In the genomic region with DNA sequence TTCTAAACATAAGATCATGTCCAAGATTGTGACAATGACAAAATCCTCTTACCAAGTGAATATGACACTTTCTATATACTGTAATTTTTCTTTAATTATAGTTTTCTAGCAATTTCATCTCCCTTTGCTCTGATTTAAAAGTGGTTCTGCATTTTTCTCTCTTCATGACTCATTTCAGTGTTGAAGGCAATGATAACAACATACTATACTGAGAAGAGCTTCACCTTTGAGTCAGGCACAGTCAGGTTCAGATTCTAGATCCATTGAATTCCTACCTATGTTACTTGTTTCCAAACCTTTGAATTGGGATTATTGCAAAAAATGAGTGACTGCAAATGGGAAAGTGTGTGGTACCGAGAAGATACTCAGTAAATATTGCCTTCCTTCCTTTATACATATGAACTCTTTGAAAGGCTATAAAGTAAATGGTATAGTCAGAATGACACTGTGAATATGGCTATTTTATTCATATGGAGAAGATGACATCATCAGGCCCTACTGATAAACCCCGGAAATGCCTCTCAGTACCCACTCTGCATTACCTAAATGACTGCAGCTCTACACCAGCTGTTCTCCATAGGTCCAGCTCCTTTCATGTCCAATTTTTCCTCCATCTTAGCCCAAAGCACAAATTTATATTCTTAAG, we compare ENCODE assay signal across 11 cellular contexts.
DNase-seq lines count a peak whose midpoint lies in the region; ATAC-seq and FAIRE-seq lines count a peak whose summit lies in the region.
"Had no signal": no experiment of that assay in that cellular context is flagged by ENCODE, and none has a peak within 500 bp of the region (broad histone marks: within the 10 kb centered on the region; RNA-seq: fewer than 3 reads in every experiment).

No MANE protein-coding gene starts in this region.

- no peaks in the 10 kb centered on the region for H3K27me3 ChIP-seq in MG63
- H3K27me3 ChIP-seq: BE2C had no signal

- FAIRE-seq in urothelium cell line (lab: Jason Lieb, UNC): peak; percentile 5
- FAIRE-seq: islet of Langerhans had no signal

- no peaks in the 10 kb centered on the region for H3K9me3 ChIP-seq in MG63
- H3K9me3 ChIP-seq: BE2C had no signal

- no peaks in the 10 kb centered on the region for H3K36me3 ChIP-seq in MG63
- H3K36me3 ChIP-seq: BE2C had no signal

- peak; percentile 27 for DNase-seq in stimulated activated CD4-positive, alpha-beta T cell treated with anti-CD3 and anti-CD28 coated beads, Interleukin-1b, Interleukin-23, amount 100 ng/mL, for 48 hours
- no peak for DNase-seq in stimulated activated CD4-positive, alpha-beta T cell treated with anti-CD3 and anti-CD28 coated beads, Interleukin-4, amount 100 ng/mL, for 4 hours
- peak; percentile 15 for DNase-seq in HT1080 (ENCODE audit: low read depth)
- DNase-seq in urothelium cell line (ENCODE audit: low spot score): no peak
- no peak for DNase-seq in MG63
- DNase-seq in dermis blood vessel endothelial cell: no peak
- no peak for DNase-seq in activated naive CD4-positive, alpha-beta T cell treated with Interleukin-2 at 50 U/mL for 16 hours
- DNase-seq: BE2C; effector CD4-positive, alpha-beta T cell had no signal

- no peak overlapping the region for H3K4me3 ChIP-seq in MG63

- ATAC-seq in HG02642 (IDR thresholded peaks at IDR 0.05; ENCODE audit: poor library complexity, unreplicated experiment): peak; percentile 91

Comparison
In these comparisons a context has a peak if more than half of its experiments do, and no peak if none do; other contexts are left out.
1. DNase-seq: peak in stimulated activated CD4-positive, alpha-beta T cell treated with anti-CD3 and anti-CD28 coated beads, Interleukin-1b, Interleukin-23, amount 100 ng/mL, for 48 hours (single experiment) and HT1080 (single experiment); none in stimulated activated CD4-positive, alpha-beta T cell treated with anti-CD3 and anti-CD28 coated beads, Interleukin-4, amount 100 ng/mL, for 4 hours (0 of 2), urothelium cell line (single experiment), MG63 (single experiment), dermis blood vessel endothelial cell (single experiment) and activated naive CD4-positive, alpha-beta T cell treated with Interleukin-2 at 50 U/mL for 16 hours (single experiment).